In the genomic region with DNA sequence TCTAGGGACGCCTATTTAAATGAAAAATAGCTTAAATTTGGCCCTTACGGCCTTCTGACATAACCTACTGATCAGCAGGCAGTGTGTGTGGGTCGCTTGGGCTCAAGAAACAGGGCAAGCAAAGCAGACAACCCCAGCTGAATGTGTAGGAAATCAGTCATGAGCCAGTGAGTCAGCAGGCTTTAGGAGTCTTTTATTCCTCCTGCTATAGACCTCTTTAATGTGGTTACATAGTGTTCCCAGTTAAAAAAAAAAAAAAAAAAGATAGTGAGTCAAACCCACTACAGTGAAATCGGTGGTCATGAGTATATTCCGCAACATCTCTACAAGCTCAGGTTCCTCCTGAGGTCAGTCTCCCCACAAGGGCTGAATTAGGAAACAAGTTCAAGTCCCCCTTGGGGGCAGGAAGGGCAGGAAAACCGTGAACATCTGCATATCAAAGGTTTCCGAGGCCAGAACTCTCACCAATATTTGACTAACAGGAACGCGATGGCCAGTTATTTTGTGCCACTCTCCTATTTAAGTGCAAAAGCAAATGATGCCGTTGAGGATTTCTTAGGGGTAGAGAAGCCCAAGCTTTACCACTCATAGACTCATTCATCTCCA, we compare ENCODE assay signal across 8 cellular contexts. TPM values are rescaled to one million over a fixed set of nuclear protein-coding genes. Genes with fewer than 3 reads are reported as not detected.
DNase-seq lines count a peak whose midpoint lies in the region; ATAC-seq and TF ChIP-seq lines count a peak whose summit lies in the region.

No MANE protein-coding gene starts in this region.

- no peak overlapping the region for H3K4me3 ChIP-seq in heart left ventricle

- DNase-seq in AG08395 (ENCODE audit: low spot score) (peak; percentile 81), LHCN-M2 (ENCODE audit: low read depth) (peak; percentile 97), activated T-cell treated with anti-CD3 and anti-CD28 coated beads for 4 hours (peak; percentile 45), heart left ventricle (no peak), NCI-H2029 treated with DMSO at 0.1 percent for 48 hours (lab: John Stamatoyannopoulos, UW) (no peak), NCI-H2107 treated with DMSO at 0.1 percent for 48 hours (lab: John Stamatoyannopoulos, UW; ENCODE audit: unreplicated experiment) (no peak), posterior vena cava (ENCODE audit: low spot score) (no peak)
- DNase-seq in stimulated activated CD4-positive, alpha-beta T cell treated with anti-CD3 and anti-CD28 coated beads, TNF-alpha, amount 100 ng/mL, for 1 hour (ENCODE audit: low read depth in 3 of 3, low spot score in 1 of 3) = peak in 2 of 3 donors; percentile 18

- peak overlapping the region in 10 of 12 donors; percentile 0 to 68 (median 27) for H3K27ac ChIP-seq in heart left ventricle

- WGBS in heart left ventricle, 4 donors = 66 to 71% (median 69%) methylated on average over 10 of the region's 10 CpGs

- H3K9me3 ChIP-seq in heart left ventricle = no peaks in the 10 kb centered on the region

- H3K36me3 ChIP-seq in heart left ventricle = peaks cover 0 to 52% (median 20%) of the 10 kb centered on the region in 9 donors

- peaks cover 0 to 71% (median 35%) of the 10 kb centered on the region in 12 donors for H3K4me1 ChIP-seq in heart left ventricle

- intact Hi-C loops in heart left ventricle (cut with DNase I) = no loop called here
- intact Hi-C loops in posterior vena cava (cut with DNase I) = no loop called here

- TF ChIP-seq POLR2A in heart left ventricle (IDR thresholded peaks at IDR 0.05) = no peak

- ATAC-seq in heart left ventricle = peak; percentile 42 to 60 (median 50)

- no peak for TF ChIP-seq CTCF in heart left ventricle (IDR thresholded peaks at IDR 0.05)

- H3K27me3 ChIP-seq in heart left ventricle = no peaks in the 10 kb centered on the region

RNA-seq across cellular contexts. Expression of a gene that starts 32.7 kb away (rescaled TPM):
- 83.0 and 115 TPM in 2 replicates for total RNA-seq in LHCN-M2 (2014; rRNA removed)
- polyA plus RNA-seq in LHCN-M2 (2012) = 27.4 TPM
- total RNA-seq in heart left ventricle = 100 to 1,000 TPM; 171 to 603 (median 266) TPM
- polyA plus RNA-seq in heart left ventricle = 100 to 1,000 TPM; 236 to 301 TPM
- total RNA-seq in posterior vena cava = 10 to 100 TPM; 92.4 to 95.4 TPM

RNA-seq across cellular contexts. Expression of a gene that starts 59.2 kb away (rescaled TPM):
- total RNA-seq in LHCN-M2 (2014; rRNA removed) (73.7 and 85.5 TPM in 2 replicates), heart left ventricle (1 to 10 TPM in 6 of 9 donors, under 1 TPM in 3; 0.36 to 7.1 (median 1.3) TPM), posterior vena cava (1 to 10 TPM in 1 of 2 donors, under 1 TPM in 1; 0.83 to 1.4 TPM)
- polyA plus RNA-seq in LHCN-M2 (2012) = 15.5 TPM
- polyA plus RNA-seq in heart left ventricle = 1 to 10 TPM; 1.0 to 1.2 TPM

Comparison
In these comparisons a context has a peak if more than half of its experiments do, and no peak if none do; other contexts are left out.
1. DNase-seq: peak in AG08395 (single experiment), LHCN-M2 (single experiment), activated T-cell treated with anti-CD3 and anti-CD28 coated beads for 4 hours (single experiment) and stimulated activated CD4-positive, alpha-beta T cell treated with anti-CD3 and anti-CD28 coated beads, TNF-alpha, amount 100 ng/mL, for 1 hour (2 of 3); none in heart left ventricle (0 of 5), NCI-H2029 treated with DMSO at 0.1 percent for 48 hours (single experiment), NCI-H2107 treated with DMSO at 0.1 percent for 48 hours (single experiment) and posterior vena cava (single experiment).